ENCODE assay signal across 1 cellular context in the genomic region with DNA sequence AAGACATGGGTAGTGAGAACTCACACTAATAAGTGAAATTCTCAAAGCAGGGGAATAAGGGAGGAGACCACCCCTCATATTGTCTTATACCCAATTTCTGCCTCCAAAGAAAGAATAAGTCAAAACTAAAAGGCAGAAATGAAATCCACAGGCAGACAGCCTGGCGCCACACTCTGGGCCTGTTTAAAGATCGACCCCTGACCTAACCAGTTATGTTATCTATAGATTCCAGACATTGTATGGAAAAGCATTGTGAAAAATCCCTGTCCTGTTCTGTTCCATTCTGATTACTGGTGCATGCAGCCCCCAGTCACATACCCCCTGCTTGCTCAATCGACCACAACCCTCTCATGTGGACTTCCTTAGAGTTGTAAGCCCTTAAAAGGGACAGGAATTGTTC. TPM values are rescaled to one million over a fixed set of nuclear protein-coding genes. Genes with fewer than 3 reads are reported as not detected.
"Had no signal": no experiment of that assay in that cellular context is flagged by ENCODE, and none has a peak within 500 bp of the region (broad histone marks: within the 10 kb centered on the region; RNA-seq: fewer than 3 reads in every experiment).

No MANE protein-coding gene starts in this region.

RNA-seq across cellular contexts. Expression of a gene that starts 32.8 kb away (rescaled TPM):
- total RNA-seq: ascending aorta had no signal
